In genomic region chr10:44425466-44425865, GRCh38 we compare ENCODE assay signal across 22 cellular contexts. TPM values are rescaled to one million over a fixed set of nuclear protein-coding genes. Genes with fewer than 3 reads are reported as not detected.
"Had no signal": no experiment of that assay in that cellular context is flagged by ENCODE, and none has a peak within 500 bp of the region (broad histone marks: within the 10 kb centered on the region; RNA-seq: fewer than 3 reads in every experiment).

No MANE protein-coding gene starts in this region.

- H3K4me3 ChIP-seq: gastrocnemius medialis, lung, ovary, psoas muscle, sigmoid colon, thoracic aorta, tibial nerve, upper lobe of left lung, uterus had no signal

- DNase-seq: cortex of kidney; effector CD4-positive, alpha-beta T cell; foreskin fibroblast; gastrocnemius medialis; kidney; mesenchymal stem cell; naive thymus-derived CD8-positive, alpha-beta T cell; nephron progenitor cell; nucleus accumbens; ovary; psoas muscle; sigmoid colon; stimulated activated CD4-positive, alpha-beta T cell treated with anti-CD3 and anti-CD28 coated beads, Interleukin-2, amount 100 ng/mL, for 24 hours; stimulated activated CD4-positive, alpha-beta T cell treated with anti-CD3 and anti-CD28 coated beads, Interleukin-4, amount 100 ng/mL, for 24 hours; uterus had no signal

- ATAC-seq: gastrocnemius medialis; left lobe of liver; naive thymus-derived CD8-positive, alpha-beta T cell; psoas muscle; stimulated activated effector memory CD8-positive, alpha-beta T cell treated with anti-CD3 and anti-CD28 coated beads, Interleukin-12 subunit alpha, Interleukin-12 subunit beta, amount 100 ng/mL, for 72 hours had no signal

- H3K27ac Mint-ChIP-seq: nephron progenitor cell; stimulated activated effector memory CD8-positive, alpha-beta T cell treated with anti-CD3 and anti-CD28 coated beads, Interleukin-12 subunit alpha, Interleukin-12 subunit beta, amount 100 ng/mL, for 72 hours; stimulated activated naive CD8-positive, alpha-beta T cell treated with anti-CD3 and anti-CD28 coated beads, Interleukin-15, Interleukin-2, amounts not matched to agents 100 ng/mL and 50 ng/mL, for 24 hours had no signal

- H3K4me3 Mint-ChIP-seq: naive thymus-derived CD8-positive, alpha-beta T cell; nephron progenitor cell; stimulated activated effector memory CD8-positive, alpha-beta T cell treated with anti-CD3 and anti-CD28 coated beads, Interleukin-12 subunit alpha, Interleukin-12 subunit beta, amount 100 ng/mL, for 72 hours; stimulated activated naive CD8-positive, alpha-beta T cell treated with anti-CD3 and anti-CD28 coated beads, Interleukin-15, Interleukin-2, amounts not matched to agents 100 ng/mL and 50 ng/mL, for 24 hours had no signal

- H3K9me3 Mint-ChIP-seq: stimulated activated effector memory CD8-positive, alpha-beta T cell treated with anti-CD3 and anti-CD28 coated beads, Interleukin-12 subunit alpha, Interleukin-12 subunit beta, amount 100 ng/mL, for 72 hours had no signal

- H3K4me1 Mint-ChIP-seq: stimulated activated effector memory CD8-positive, alpha-beta T cell treated with anti-CD3 and anti-CD28 coated beads, Interleukin-12 subunit alpha, Interleukin-12 subunit beta, amount 100 ng/mL, for 72 hours had no signal

- H3K27ac ChIP-seq: gastrocnemius medialis, ovary, psoas muscle, sigmoid colon, thoracic aorta, tibial nerve, upper lobe of left lung, uterus had no signal

- H3K36me3 Mint-ChIP-seq: naive thymus-derived CD8-positive, alpha-beta T cell; stimulated activated effector memory CD8-positive, alpha-beta T cell treated with anti-CD3 and anti-CD28 coated beads, Interleukin-12 subunit alpha, Interleukin-12 subunit beta, amount 100 ng/mL, for 72 hours had no signal

- H3K27me3 Mint-ChIP-seq: naive thymus-derived CD8-positive, alpha-beta T cell; stimulated activated naive CD8-positive, alpha-beta T cell treated with anti-CD3 and anti-CD28 coated beads, Interleukin-15, Interleukin-2, amounts not matched to agents 100 ng/mL and 50 ng/mL, for 24 hours had no signal

RNA-seq across cellular contexts. Expression of gene CXCL12, which starts 40.6 kb away (rescaled TPM):
- total RNA-seq: naive thymus-derived CD8-positive, alpha-beta T cell had no signal
